In genomic region chr12:117882603-117883184, GRCh38 we compare ENCODE assay signal across 25 cellular contexts.
"Had no signal": no experiment of that assay in that cellular context is flagged by ENCODE, and none has a peak within 500 bp of the region (broad histone marks: within the 10 kb centered on the region; RNA-seq: fewer than 3 reads in every experiment).

No MANE protein-coding gene starts in this region.

- H3K4me1 Mint-ChIP-seq: mesothelial cell of epicardium had no signal

- DNase-seq: colonic mucosa; cortex of kidney; effector CD8-positive, alpha-beta T cell; effector memory CD8-positive, alpha-beta T cell; endodermal cell; erythroblast; esophagus squamous epithelium; foreskin fibroblast; foreskin melanocyte; gastrocnemius medialis; glutamatergic neuron; heart right ventricle; hippocampal formation; left cardiac atrium; left lung; left ventricle myocardium superior; lower lobe of right lung; mesenchymal stem cell; mucosa of descending colon had no signal

- H3K9me3 Mint-ChIP-seq: endodermal cell had no signal

- H3K27ac ChIP-seq: colonic mucosa, epithelial cell of prostate, esophagus squamous epithelium, gastrocnemius medialis, heart right ventricle, left lung, lower lobe of right lung had no signal

- H3K36me3 ChIP-seq: colonic mucosa, esophagus squamous epithelium, gastrocnemius medialis, heart right ventricle, left lung, lower lobe of right lung had no signal

- H3K27ac Mint-ChIP-seq: dendritic cell treated with granulocyte-macrophage colony-stimulating factor and Interleukin-4, amounts not matched to agents 40 ng/mL and 50 ng/mL, for 4 days; effector memory CD8-positive, alpha-beta T cell; endodermal cell; mesothelial cell of epicardium had no signal

- ATAC-seq: effector memory CD8-positive, alpha-beta T cell; esophagus mucosa; gastrocnemius medialis; heart right ventricle; left cardiac atrium; left lung; left ventricle myocardium superior; lower lobe of right lung; mucosa of descending colon had no signal

- FAIRE-seq: endometrium, islet of Langerhans had no signal

- H3K27me3 ChIP-seq: colonic mucosa had no signal

- H3K4me1 ChIP-seq: colonic mucosa, esophagus squamous epithelium, gastrocnemius medialis, heart right ventricle, left lung, lower lobe of right lung had no signal

- H3K4me3 ChIP-seq: colonic mucosa, esophagus squamous epithelium, gastrocnemius medialis, heart right ventricle, left lung, lower lobe of right lung, mucosa of descending colon had no signal

- H3K36me3 Mint-ChIP-seq: mesothelial cell of epicardium had no signal

- H3K4me3 Mint-ChIP-seq: dendritic cell treated with granulocyte-macrophage colony-stimulating factor and Interleukin-4, amounts not matched to agents 40 ng/mL and 50 ng/mL, for 4 days; effector memory CD8-positive, alpha-beta T cell; endodermal cell; mesothelial cell of epicardium had no signal

- H3K9me3 ChIP-seq: colonic mucosa, esophagus squamous epithelium, gastrocnemius medialis, heart right ventricle, left lung, lower lobe of right lung, mucosa of descending colon had no signal
